ENCODE assay signal across 20 cellular contexts in the genomic region with DNA sequence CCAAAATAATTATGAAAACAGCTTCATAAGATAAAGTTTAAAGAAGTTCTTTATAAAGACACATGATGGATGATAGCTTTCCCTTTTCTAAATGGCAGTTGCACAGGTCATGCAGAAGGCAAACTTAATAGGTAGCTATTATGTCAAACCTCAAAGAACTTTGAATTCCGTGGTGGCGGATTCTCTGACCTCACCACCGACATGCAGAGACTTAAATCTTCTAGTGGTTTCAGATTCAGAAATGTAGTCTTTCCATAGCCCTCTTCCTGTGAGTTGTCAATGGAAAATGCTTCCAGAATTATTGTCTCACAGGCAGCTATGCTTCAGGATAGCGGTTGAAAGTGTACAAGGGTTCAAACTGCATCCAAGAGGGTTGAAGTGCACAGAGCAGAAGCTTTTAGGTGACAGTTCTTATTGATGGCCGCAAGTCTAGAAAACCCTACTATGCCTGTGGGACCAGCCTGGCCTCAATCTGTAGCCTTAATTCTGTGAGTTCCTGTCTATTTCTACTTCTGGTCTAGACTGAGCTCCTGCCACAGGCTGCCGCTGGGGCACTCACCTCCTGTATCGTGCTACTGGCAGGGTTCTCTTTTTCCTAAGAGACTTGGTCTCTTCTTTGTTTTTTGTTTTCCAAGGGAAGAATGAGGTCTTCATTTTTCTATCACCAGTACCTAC.
DNase-seq lines count a peak whose midpoint lies in the region; ATAC-seq and TF ChIP-seq lines count a peak whose summit lies in the region.
"Had no signal": no experiment of that assay in that cellular context is flagged by ENCODE, and none has a peak within 500 bp of the region (broad histone marks: within the 10 kb centered on the region; RNA-seq: fewer than 3 reads in every experiment).

No MANE protein-coding gene starts in this region.

- peak overlapping the region; percentile 37 to 84 (median 56) for H3K27ac Mint-ChIP-seq in nephron
- H3K27ac Mint-ChIP-seq: activated CD4-positive, alpha-beta T cell treated with anti-CD3 and anti-CD28 coated beads, Interleukin-2, amount 10 ng/mL, durations not matched to agents 24 days and 14 days; activated naive CD8-positive, alpha-beta T cell treated with anti-CD3 and anti-CD28 coated beads, Interleukin-2, amount 50 U/mL, for 24 hours; activated T-cell treated with anti-CD3 and anti-CD28 coated beads, Interleukin-2, amount 50 U/mL, for 72 hours; natural killer cell treated with Interleukin-12 subunit alpha and Interleukin-12 subunit beta and Interleukin-15 and Interleukin-18, amount 100 ng/mL, for 72 hours had no signal

- H3K4me3 ChIP-seq in choroid plexus epithelial cell (ENCODE audit: low read depth, low read length): no peak overlapping the region
- H3K4me3 ChIP-seq: lung, tibial artery had no signal

- H3K4me1 Mint-ChIP-seq in nephron: peaks cover 25% of the 10 kb centered on the region

- no peaks in the 10 kb centered on the region for H3K36me3 Mint-ChIP-seq in nephron (ENCODE audit: low read depth)
- H3K36me3 Mint-ChIP-seq: natural killer cell treated with Interleukin-12 subunit alpha and Interleukin-12 subunit beta and Interleukin-15 and Interleukin-18, amount 100 ng/mL, for 72 hours had no signal

- TF ChIP-seq CTCF in choroid plexus epithelial cell (conservative IDR thresholded peaks at IDR 0.05; ENCODE audit: low read depth, low read length) (no peak), nephron (IDR thresholded peaks at IDR 0.05; ENCODE audit: unreplicated experiment in 3 of 3) (no peak)

- H3K9me3 Mint-ChIP-seq in nephron: no peaks in the 10 kb centered on the region
- H3K9me3 Mint-ChIP-seq: activated CD4-positive, alpha-beta T cell treated with anti-CD3 and anti-CD28 coated beads, Interleukin-2, amount 10 ng/mL, durations not matched to agents 24 days and 14 days; activated naive CD8-positive, alpha-beta T cell treated with anti-CD3 and anti-CD28 coated beads, Interleukin-2, amount 50 U/mL, for 24 hours; activated T-cell treated with anti-CD3 and anti-CD28 coated beads, Interleukin-2, amount 50 U/mL, for 72 hours; natural killer cell treated with Interleukin-12 subunit alpha and Interleukin-12 subunit beta and Interleukin-15 and Interleukin-18, amount 100 ng/mL, for 72 hours had no signal

- no peak for ATAC-seq in GM21423 (IDR thresholded peaks at IDR 0.05; ENCODE audit: unreplicated experiment)
- ATAC-seq: activated naive CD8-positive, alpha-beta T cell treated with anti-CD3 and anti-CD28 coated beads, Interleukin-2, amount 50 U/mL, for 24 hours; activated T-cell treated with anti-CD3 and anti-CD28 coated beads, Interleukin-2, amount 50 U/mL, for 72 hours; natural killer cell treated with Interleukin-12 subunit alpha and Interleukin-12 subunit beta and Interleukin-15 and Interleukin-18, amount 100 ng/mL, for 72 hours had no signal

- peaks cover 19% of the 10 kb centered on the region for H3K27me3 Mint-ChIP-seq in nephron (ENCODE audit: low read depth)

- no peak overlapping the region for H3K4me3 Mint-ChIP-seq in nephron
- H3K4me3 Mint-ChIP-seq: activated CD4-positive, alpha-beta T cell treated with anti-CD3 and anti-CD28 coated beads, Interleukin-2, amount 10 ng/mL, durations not matched to agents 24 days and 14 days; activated naive CD8-positive, alpha-beta T cell treated with anti-CD3 and anti-CD28 coated beads, Interleukin-2, amount 50 U/mL, for 24 hours; activated T-cell treated with anti-CD3 and anti-CD28 coated beads, Interleukin-2, amount 50 U/mL, for 72 hours; natural killer cell treated with Interleukin-12 subunit alpha and Interleukin-12 subunit beta and Interleukin-15 and Interleukin-18, amount 100 ng/mL, for 72 hours had no signal

- DNase-seq in Daoy (ENCODE audit: low read depth) (peak; percentile 77), NCI-H69 (lab: John Stamatoyannopoulos, UW) (peak; percentile 33), choroid plexus epithelial cell (ENCODE audit: low read depth) (peak; percentile 71), UCSD-AML1 (lab: John Stamatoyannopoulos, UW; ENCODE audit: unreplicated experiment) (no peak), globus pallidus (ENCODE audit: low spot score) (no peak)
- DNase-seq in stimulated activated CD4-positive, alpha-beta T cell treated with anti-CD3 and anti-CD28 coated beads, Interleukin-12 subunit alpha, Interleukin-12 subunit beta, amount 100 ng/mL, for 4 hours: no peak
- DNase-seq: activated CD4-positive, alpha-beta T cell treated with anti-CD3 and anti-CD28 coated beads, Interleukin-2, amount 10 ng/mL, durations not matched to agents 24 days and 14 days; activated naive CD8-positive, alpha-beta T cell treated with anti-CD3 and anti-CD28 coated beads, Interleukin-2, amount 50 U/mL, for 24 hours; activated T-cell treated with anti-CD3 and anti-CD28 coated beads, Interleukin-2, amount 50 U/mL, for 72 hours; GOT3; hypothalamus; NCI-H2081 treated with DMSO at 0.1 percent for 48 hours; NCI-H774; retina; stimulated activated CD4-positive, alpha-beta T cell treated with anti-CD3 and anti-CD28 coated beads, Interleukin-4, amount 100 ng/mL, for 1 hour; tibial artery had no signal

Comparison
In these comparisons a context has a peak if more than half of its experiments do, and no peak if none do; other contexts are left out.
1. DNase-seq: peak in Daoy (single experiment), NCI-H69 (single experiment) and choroid plexus epithelial cell (single experiment); none in UCSD-AML1 (single experiment), globus pallidus (single experiment) and stimulated activated CD4-positive, alpha-beta T cell treated with anti-CD3 and anti-CD28 coated beads, Interleukin-12 subunit alpha, Interleukin-12 subunit beta, amount 100 ng/mL, for 4 hours (single experiment).